ENCODE assay signal across 20 cellular contexts in the genomic region with DNA sequence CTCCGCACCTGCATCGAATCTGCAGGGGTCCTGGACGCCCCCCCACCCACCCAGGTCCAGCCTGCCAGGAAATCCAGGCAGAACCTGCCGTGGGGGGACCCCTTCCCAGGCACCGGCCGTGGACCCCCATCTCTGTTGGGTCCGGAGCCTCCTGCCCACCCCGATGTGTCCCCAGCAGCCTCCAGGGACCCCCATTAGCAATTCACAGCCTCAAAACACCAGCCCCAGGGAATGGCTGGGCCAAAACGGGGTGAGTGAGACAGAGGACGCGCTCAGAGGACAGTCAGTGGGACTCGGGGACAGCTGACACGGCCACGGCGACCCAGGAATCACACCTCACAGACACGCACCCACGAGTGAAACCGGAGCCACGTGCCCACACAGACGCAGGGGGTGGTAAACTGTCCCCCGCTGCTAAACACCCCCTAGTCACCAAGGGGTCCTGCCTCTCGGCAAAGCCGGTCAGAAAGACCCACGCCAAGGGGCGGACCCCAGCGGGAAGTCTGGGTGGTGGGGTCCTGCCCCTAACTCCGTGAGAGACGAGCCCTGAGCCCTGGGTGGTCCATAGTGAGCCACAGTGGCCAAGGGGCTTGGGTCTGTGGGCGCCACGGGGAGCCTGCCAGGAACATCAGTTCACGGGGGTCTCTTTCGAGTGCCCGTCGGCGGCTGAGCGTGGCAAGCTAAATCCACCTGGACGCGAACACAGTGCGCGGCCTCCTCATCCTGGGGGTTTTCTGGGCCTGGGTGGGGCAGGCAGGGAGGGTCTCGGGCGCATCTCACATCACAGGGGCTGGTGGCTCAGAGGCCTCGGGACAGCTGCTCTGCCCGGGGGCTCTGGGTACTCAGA.
"Had no signal": no experiment of that assay in that cellular context is flagged by ENCODE, and none has a peak within 500 bp of the region (broad histone marks: within the 10 kb centered on the region; RNA-seq: fewer than 3 reads in every experiment).

No MANE protein-coding gene starts in this region.

- DNase-seq: activated CD4-positive, alpha-beta T cell treated with anti-CD3 and anti-CD28 coated beads for 4 hours; activated CD4-positive, alpha-beta T cell treated with anti-CD3 and anti-CD28 coated beads, Interleukin-2, amount 50 U/mL, for 48 hours; activated CD4-positive, CD25-positive, alpha-beta regulatory T cell; activated CD8-positive, alpha-beta memory T cell treated with anti-CD3 and anti-CD28 coated beads, Interleukin-2, amount 50 U/mL, for 48 hours; activated naive CD4-positive, alpha-beta T cell; activated T-cell treated with anti-CD3 and anti-CD28 coated beads, Interleukin-2, amount 50 U/mL, for 4 hours; colonic mucosa; hypothalamus; naive thymus-derived CD4-positive, alpha-beta T cell; small intestine; stimulated activated CD4-positive, alpha-beta T cell treated with anti-CD3 and anti-CD28 coated beads, Interleukin-15, amount 100 ng/mL, for 24 hours; stimulated activated CD8-positive, alpha-beta memory T cell treated with anti-CD3 and anti-CD28 coated beads, Interleukin-4, amount 100 ng/mL, for 48 hours; stimulated activated naive B cell treated with anti-CD40 and anti-IgM and Interleukin-4, amounts not matched to agents 10 μg/mL and 1 μg/mL and 100 μg/mL, for 72 hours; T1000; transverse colon had no signal

- ATAC-seq: activated T-cell treated with anti-CD3 and anti-CD28 coated beads, Interleukin-2, amount 50 U/mL, for 4 hours; stimulated activated naive B cell treated with anti-CD40 and anti-IgM and Interleukin-4, amounts not matched to agents 10 μg/mL and 1 μg/mL and 100 μg/mL, for 72 hours had no signal

- H3K4me3 ChIP-seq: ascending aorta, colonic mucosa, esophagus muscularis mucosa, lung, ovary, transverse colon had no signal

- H3K36me3 ChIP-seq: ascending aorta, colonic mucosa, esophagus muscularis mucosa, neutrophil, ovary, transverse colon had no signal

- H3K9me3 ChIP-seq: ascending aorta, colonic mucosa, esophagus muscularis mucosa, neutrophil, ovary, transverse colon had no signal

- H3K4me1 ChIP-seq: ascending aorta, colonic mucosa, transverse colon had no signal

- H3K27me3 ChIP-seq: ascending aorta, ovary had no signal

- H3K27ac ChIP-seq: ascending aorta, colonic mucosa, esophagus muscularis mucosa, neutrophil, ovary, transverse colon had no signal
